36 cellular contexts compared by ENCODE assay signal in genomic region chr9:130394320-130394719, GRCh38.
"Had no signal": no experiment of that assay in that cellular context is flagged by ENCODE, and none has a peak within 500 bp of the region (broad histone marks: within the 10 kb centered on the region; RNA-seq: fewer than 3 reads in every experiment).

No MANE protein-coding gene starts in this region.

- H3K36me3 ChIP-seq: MG63 had no signal

- DNase-seq: Karpas-422, Kasumi-1, KG1, MG63, MM.1S, MV-4-11, NCI-H1048, NCI-H1092, NCI-H1092 treated with DMSO at 0.1 percent for 48 hours, NCI-H1105, NCI-H1105 treated with DMSO at 0.1 percent for 48 hours, NCI-H1417, NCI-H1417 treated with DMSO at 0.1 percent for 48 hours, NCI-H1436, NCI-H1436 treated with DMSO at 0.1 percent for 48 hours, NCI-H146, NCI-H1694, NCI-H1694 treated with DMSO at 0.1 percent for 48 hours, NCI-H187, NCI-H187 treated with DMSO at 0.1 percent for 48 hours, NCI-H1930, NCI-H2029, NCI-H2029 treated with DMSO at 0.1 percent for 48 hours, NCI-H2081, NCI-H2081 treated with DMSO at 0.1 percent for 48 hours, NCI-H2107, NCI-H2171, NCI-H2171 treated with DMSO at 0.1 percent for 48 hours, NCI-H2227 treated with DMSO at 0.1 percent for 48 hours, NCI-H226, NCI-H345, NCI-H446, NCI-H446 treated with DMSO at 0.1 percent for 48 hours, NCI-H510A, NCI-H510A treated with DMSO at 0.1 percent for 48 hours had no signal

- H3K4me2 ChIP-seq: KMS-11 had no signal

- H3K9ac ChIP-seq: KMS-11 had no signal

- H3K4me3 ChIP-seq: MG63 had no signal

- H3K27me3 ChIP-seq: MG63 had no signal

- H3K9me3 ChIP-seq: MG63 had no signal

- H3K27ac ChIP-seq: KMS-11 had no signal
